32 cellular contexts compared by ENCODE assay signal in the genomic region with DNA sequence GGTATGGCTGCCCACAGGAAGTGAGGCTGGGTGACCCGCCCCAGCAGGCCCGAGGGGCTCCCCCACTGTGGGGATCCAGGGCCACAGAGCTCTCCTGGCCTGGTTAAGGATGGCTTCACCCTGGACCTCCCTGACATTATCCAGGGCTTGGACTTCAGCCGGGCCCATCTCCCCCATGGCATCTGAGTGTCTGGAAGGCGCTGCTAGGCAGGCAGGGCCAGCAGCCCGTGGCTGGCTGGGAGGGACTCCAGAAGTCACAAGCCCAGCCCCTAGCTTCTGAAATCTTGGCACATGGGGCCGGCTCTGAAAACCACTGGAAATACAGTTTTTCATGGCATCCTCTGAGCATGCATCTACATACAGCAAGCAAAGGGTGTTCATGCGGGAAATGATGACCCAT. TPM values are rescaled to one million over a fixed set of nuclear protein-coding genes. Genes with fewer than 3 reads are reported as not detected.
A peak's percentile ranks its signal among the peaks of the same experiment; 100 is the strongest.
DNase-seq lines count a peak whose midpoint lies in the region; ATAC-seq and TF ChIP-seq lines count a peak whose summit lies in the region.
"Had no signal": no experiment of that assay in that cellular context is flagged by ENCODE, and none has a peak within 500 bp of the region (broad histone marks: within the 10 kb centered on the region; RNA-seq: fewer than 3 reads in every experiment).

No MANE protein-coding gene starts in this region.

- no peaks in the 10 kb centered on the region for H3K4me1 Mint-ChIP-seq in stimulated activated effector memory CD8-positive, alpha-beta T cell treated with anti-CD3 and anti-CD28 coated beads, Interleukin-12 subunit alpha, Interleukin-12 subunit beta, amount 100 ng/mL, for 72 hours
- H3K4me1 Mint-ChIP-seq: CD4-positive, CD25-positive, alpha-beta regulatory T cell; neural crest cell had no signal

- H3K36me3 ChIP-seq in heart left ventricle (no peaks in the 10 kb centered on the region), gastrocnemius medialis (no peaks in the 10 kb centered on the region), upper lobe of right lung (no peaks in the 10 kb centered on the region)

- peaks cover 3% of the 10 kb centered on the region for H3K9me3 Mint-ChIP-seq in stimulated activated effector memory CD8-positive, alpha-beta T cell treated with anti-CD3 and anti-CD28 coated beads, Interleukin-12 subunit alpha, Interleukin-12 subunit beta, amount 100 ng/mL, for 72 hours

- H3K4me3 ChIP-seq in heart left ventricle (no peak overlapping the region), gastrocnemius medialis (no peak overlapping the region), upper lobe of right lung (no peak overlapping the region)
- H3K4me3 ChIP-seq: GM23338 had no signal

- TF ChIP-seq POLR2A in heart left ventricle (IDR thresholded peaks at IDR 0.05), result no peak
- TF ChIP-seq POLR2A in gastrocnemius medialis (IDR thresholded peaks at IDR 0.05), result no peak

- 53 to 65% (median 59%) methylated on average over 6 to 7 of the region's 7 CpGs for WGBS in heart left ventricle, 4 donors

- TF ChIP-seq CTCF in heart left ventricle (IDR thresholded peaks at IDR 0.05), result no peak
- no peak for TF ChIP-seq CTCF in gastrocnemius medialis (IDR thresholded peaks at IDR 0.05 in 4 of 5, conservative IDR thresholded peaks at IDR 0.05 in 1 of 5)
- TF ChIP-seq CTCF in upper lobe of right lung (IDR thresholded peaks at IDR 0.05), result no peak

- no peak overlapping the region for H3K4me3 Mint-ChIP-seq in stimulated activated effector memory CD8-positive, alpha-beta T cell treated with anti-CD3 and anti-CD28 coated beads, Interleukin-12 subunit alpha, Interleukin-12 subunit beta, amount 100 ng/mL, for 72 hours
- H3K4me3 Mint-ChIP-seq: activated CD4-positive, alpha-beta memory T cell treated with anti-CD3 and anti-CD28 coated beads for 36 hours; activated T-helper 17 cell treated with anti-CD3 and anti-CD28 coated beads, Interleukin-2, amount 50 U/mL, for 72 hours; CD4-positive, CD25-positive, alpha-beta regulatory T cell; GM23338; neural crest cell; T-helper 1 cell treated with Interleukin-12 subunit alpha and Interleukin-12 subunit beta and Interleukin-4 antibody, amounts not matched to agents 30 μg/mL and 1 μg/mL, for 36 hours had no signal

- in situ Hi-C loops in gastrocnemius medialis (cut with MboI; ENCODE audit: low sequenced_read_pairs in 4 of 4), result no loop called here

- intact Hi-C loops in Right ventricle myocardium inferior (cut with DNase I), result no loop called here
- intact Hi-C loops in heart left ventricle (cut with DNase I), result no loop called here
- intact Hi-C loops in gastrocnemius medialis (cut with DNase I; ENCODE audit: low total_unique reads), result no loop called here
- intact Hi-C loops in upper lobe of right lung (cut with DNase I), result no loop called here

- H3K27ac ChIP-seq in heart left ventricle (no peak overlapping the region), gastrocnemius medialis (peak overlapping the region; percentile 38 to 56 (median 53)), upper lobe of right lung (peak overlapping the region; percentile 73)
- H3K27ac ChIP-seq: 22Rv1, HL-60 had no signal

- ATAC-seq in Right ventricle myocardium inferior (peak; percentile 41), heart left ventricle (no peak), left lobe of liver (peak; percentile 13), gastrocnemius medialis (no peak), upper lobe of right lung (no peak)
- no peak for ATAC-seq in stimulated activated effector memory CD8-positive, alpha-beta T cell treated with anti-CD3 and anti-CD28 coated beads, Interleukin-12 subunit alpha, Interleukin-12 subunit beta, amount 100 ng/mL, for 72 hours
- ATAC-seq: activated CD4-positive, CD25-positive, alpha-beta regulatory T cell treated with anti-CD3 and anti-CD28 coated beads, Interleukin-2, amount 50 U/mL, for 24 hours; activated naive CD4-positive, alpha-beta T cell treated with anti-CD3 and anti-CD28 coated beads, Interleukin-2, amount 50 U/mL, for 72 hours; activated T-helper 17 cell treated with anti-CD3 and anti-CD28 coated beads, Interleukin-2, amount 50 U/mL, for 72 hours; GM23338 had no signal

- DNase-seq in Right ventricle myocardium inferior (ENCODE audit: missing footprints) (peak; percentile 70), heart left ventricle (no peak), left lobe of liver (ENCODE audit: low spot score) (no peak), gastrocnemius medialis (peak in 1 of 2 donors; percentile 26), upper lobe of right lung (no peak), NCI-H345 treated with DMSO at 0.1 percent for 48 hours (lab: John Stamatoyannopoulos, UW; ENCODE audit: unreplicated experiment) (no peak)
- no peak for DNase-seq in effector CD4-positive, alpha-beta T cell
- no peak for DNase-seq in stimulated activated effector memory CD8-positive, alpha-beta T cell treated with anti-CD3 and anti-CD28 coated beads, Interleukin-12 subunit alpha, Interleukin-12 subunit beta, amount 100 ng/mL, for 72 hours (ENCODE audit: low spot score in 2 of 2)
- DNase-seq: activated CD4-positive, alpha-beta memory T cell treated with anti-CD3 and anti-CD28 coated beads for 36 hours; activated CD8-positive, alpha-beta memory T cell treated with anti-CD3 and anti-CD28 coated beads, Interleukin-2, amount 50 U/mL, for 48 hours; CD4-positive, CD25-positive, alpha-beta regulatory T cell; cortex of kidney; mammary epithelial cell; MV-4-11; NCI-H1436 treated with DMSO at 0.1 percent for 48 hours; NCI-H2107; NCI-H446 treated with DMSO at 0.1 percent for 48 hours; SK-N-SH; small intestine; stimulated activated CD4-positive, alpha-beta T cell treated with anti-CD3 and anti-CD28 coated beads, Interleukin-1b, Interleukin-23, amount 100 ng/mL, for 48 hours; stimulated activated CD8-positive, alpha-beta memory T cell treated with anti-CD3 and anti-CD28 coated beads, Interleukin-4, amount 100 ng/mL, for 48 hours had no signal

- H3K9me3 ChIP-seq in heart left ventricle (peaks cover 0 to 6% (median 0%) of the 10 kb centered on the region in 12 donors), gastrocnemius medialis (no peaks in the 10 kb centered on the region), upper lobe of right lung (no peaks in the 10 kb centered on the region)
- H3K9me3 ChIP-seq: SK-N-SH had no signal

- H3K27ac Mint-ChIP-seq in stimulated activated effector memory CD8-positive, alpha-beta T cell treated with anti-CD3 and anti-CD28 coated beads, Interleukin-12 subunit alpha, Interleukin-12 subunit beta, amount 100 ng/mL, for 72 hours, result no peak overlapping the region
- H3K27ac Mint-ChIP-seq: activated CD4-positive, alpha-beta memory T cell treated with anti-CD3 and anti-CD28 coated beads for 36 hours; activated naive CD4-positive, alpha-beta T cell treated with anti-CD3 and anti-CD28 coated beads, Interleukin-2, amount 50 U/mL, for 72 hours; activated T-helper 17 cell treated with anti-CD3 and anti-CD28 coated beads, Interleukin-2, amount 50 U/mL, for 72 hours; CD4-positive, CD25-positive, alpha-beta regulatory T cell; GM23338; T-helper 1 cell treated with Interleukin-12 subunit alpha and Interleukin-12 subunit beta and Interleukin-4 antibody, amounts not matched to agents 30 μg/mL and 1 μg/mL, for 36 hours had no signal

- H3K4me1 ChIP-seq in heart left ventricle, result no peaks in the 10 kb centered on the region
- H3K4me1 ChIP-seq in gastrocnemius medialis, result no peaks in the 10 kb centered on the region
- H3K4me1 ChIP-seq in upper lobe of right lung, result peaks cover 30% of the 10 kb centered on the region

- H3K27me3 ChIP-seq in heart left ventricle (peaks cover 0 to 6% (median 0%) of the 10 kb centered on the region in 9 donors), gastrocnemius medialis (no peaks in the 10 kb centered on the region), upper lobe of right lung (no peaks in the 10 kb centered on the region)

- H3K36me3 Mint-ChIP-seq in stimulated activated effector memory CD8-positive, alpha-beta T cell treated with anti-CD3 and anti-CD28 coated beads, Interleukin-12 subunit alpha, Interleukin-12 subunit beta, amount 100 ng/mL, for 72 hours, result no peaks in the 10 kb centered on the region
- H3K36me3 Mint-ChIP-seq: activated CD4-positive, alpha-beta memory T cell treated with anti-CD3 and anti-CD28 coated beads for 36 hours; CD4-positive, CD25-positive, alpha-beta regulatory T cell had no signal

RNA-seq across cellular contexts. Expression of gene DIO3, which starts 42.2 kb away (rescaled TPM):
- 0.24 TPM for total RNA-seq in Right ventricle myocardium inferior
- total RNA-seq in heart left ventricle, result under 1 TPM in 4 of 9 donors, not detected in 5; 0.12 to 0.48 (median 0.36) TPM
- polyA plus RNA-seq in heart left ventricle, result under 1 TPM in 1 of 2 donors, not detected in 1; 0.21 TPM
- 0.13 TPM for total RNA-seq in left lobe of liver
- 1 to 10 TPM in 3 of 4 donors, not detected in 1; 1.0 to 2.3 (median 1.0) TPM for total RNA-seq in gastrocnemius medialis
- total RNA-seq in upper lobe of right lung, result 0.67 TPM
- total RNA-seq: activated CD4-positive, alpha-beta memory T cell treated with anti-CD3 and anti-CD28 coated beads for 36 hours; activated naive CD4-positive, alpha-beta T cell treated with anti-CD3 and anti-CD28 coated beads, Interleukin-2, amount 50 U/mL, for 72 hours; activated T-helper 17 cell treated with anti-CD3 and anti-CD28 coated beads, Interleukin-2, amount 50 U/mL, for 72 hours; CD4-positive, CD25-positive, alpha-beta regulatory T cell; Daoy; glomerular endothelial cell; mammary epithelial cell had no signal
- polyA plus RNA-seq: CD4-positive, CD25-positive, alpha-beta regulatory T cell; fibroblast of lung; mammary epithelial cell; SK-N-SH had no signal

Comparison
In these comparisons a context has a peak if more than half of its experiments do, and no peak if none do; other contexts are left out.
1. ATAC-seq: peak in Right ventricle myocardium inferior (single experiment) and left lobe of liver (single experiment); none in heart left ventricle (0 of 4), gastrocnemius medialis (0 of 2), upper lobe of right lung (single experiment) and stimulated activated effector memory CD8-positive, alpha-beta T cell treated with anti-CD3 and anti-CD28 coated beads, Interleukin-12 subunit alpha, Interleukin-12 subunit beta, amount 100 ng/mL, for 72 hours (single experiment).
2. H3K27ac ChIP-seq: peak in gastrocnemius medialis (4 of 4) and upper lobe of right lung (single experiment); none in heart left ventricle (0 of 12).